Comparison of ENCODE assay signal across 1 cellular context in the genomic region with DNA sequence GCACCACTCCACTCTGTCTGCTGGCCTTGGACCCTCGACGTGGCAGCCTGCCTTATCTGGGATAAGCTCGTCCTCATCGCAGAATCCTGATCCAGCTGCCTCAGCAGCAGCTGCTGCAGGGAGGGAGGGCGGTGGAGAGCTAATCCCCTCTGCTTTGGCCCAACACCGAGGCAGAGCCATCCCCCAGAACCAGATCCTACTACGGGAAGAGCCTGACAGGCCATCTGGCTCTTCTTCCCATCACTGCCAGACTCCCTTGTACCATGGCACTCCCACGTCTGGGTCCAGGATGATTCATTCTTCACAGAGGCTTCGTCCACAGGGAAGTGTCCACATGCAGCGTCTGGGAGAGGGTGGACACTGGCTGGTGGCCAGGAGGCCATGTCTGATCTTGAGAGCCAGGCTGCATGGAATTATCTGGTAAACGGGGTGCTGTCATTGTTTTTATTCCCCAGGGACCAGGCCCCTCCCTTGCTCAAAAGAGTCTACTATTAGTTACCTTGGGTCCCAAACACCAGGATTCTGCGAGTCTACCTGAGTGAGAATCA.
TF ChIP-seq lines count a peak whose summit lies in the region.

No MANE protein-coding gene starts in this region.

TF ChIP-seq in SK-N-SH, 30 proteins besides CTCF, POLR2A, EP300 and RAD21 (continued from another document):
- TF ChIP-seq, protein P1, sequence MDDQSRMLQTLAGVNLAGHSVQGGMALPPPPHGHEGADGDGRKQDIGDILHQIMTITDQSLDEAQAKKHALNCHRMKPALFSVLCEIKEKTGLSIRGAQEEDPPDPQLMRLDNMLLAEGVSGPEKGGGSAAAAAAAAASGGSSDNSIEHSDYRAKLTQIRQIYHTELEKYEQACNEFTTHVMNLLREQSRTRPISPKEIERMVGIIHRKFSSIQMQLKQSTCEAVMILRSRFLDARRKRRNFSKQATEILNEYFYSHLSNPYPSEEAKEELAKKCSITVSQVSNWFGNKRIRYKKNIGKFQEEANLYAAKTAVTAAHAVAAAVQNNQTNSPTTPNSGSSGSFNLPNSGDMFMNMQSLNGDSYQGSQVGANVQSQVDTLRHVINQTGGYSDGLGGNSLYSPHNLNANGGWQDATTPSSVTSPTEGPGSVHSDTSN (IDR thresholded peaks at IDR 0.05), result peak; percentile 65
- peak; percentile 66; the same call in 1 of the 2 replicates for TF ChIP-seq POLR2AphosphoS5 (IDR thresholded peaks at IDR 0.05; ENCODE audit: low read depth, low read length)
- peak; percentile 64 for TF ChIP-seq MXI1 (IDR thresholded peaks at IDR 0.05; ENCODE audit: low read depth, low read length)
- TF ChIP-seq CHD2 (IDR thresholded peaks at IDR 0.05; ENCODE audit: low read length, partially characterized antibody), result peak; percentile 26
- peak; percentile 82; the same call in 1 of the 2 replicates for TF ChIP-seq FOSL2 (IDR thresholded peaks at IDR 0.05; ENCODE audit: borderline replicate concordance, low read depth)
- TF ChIP-seq, protein P2, sequence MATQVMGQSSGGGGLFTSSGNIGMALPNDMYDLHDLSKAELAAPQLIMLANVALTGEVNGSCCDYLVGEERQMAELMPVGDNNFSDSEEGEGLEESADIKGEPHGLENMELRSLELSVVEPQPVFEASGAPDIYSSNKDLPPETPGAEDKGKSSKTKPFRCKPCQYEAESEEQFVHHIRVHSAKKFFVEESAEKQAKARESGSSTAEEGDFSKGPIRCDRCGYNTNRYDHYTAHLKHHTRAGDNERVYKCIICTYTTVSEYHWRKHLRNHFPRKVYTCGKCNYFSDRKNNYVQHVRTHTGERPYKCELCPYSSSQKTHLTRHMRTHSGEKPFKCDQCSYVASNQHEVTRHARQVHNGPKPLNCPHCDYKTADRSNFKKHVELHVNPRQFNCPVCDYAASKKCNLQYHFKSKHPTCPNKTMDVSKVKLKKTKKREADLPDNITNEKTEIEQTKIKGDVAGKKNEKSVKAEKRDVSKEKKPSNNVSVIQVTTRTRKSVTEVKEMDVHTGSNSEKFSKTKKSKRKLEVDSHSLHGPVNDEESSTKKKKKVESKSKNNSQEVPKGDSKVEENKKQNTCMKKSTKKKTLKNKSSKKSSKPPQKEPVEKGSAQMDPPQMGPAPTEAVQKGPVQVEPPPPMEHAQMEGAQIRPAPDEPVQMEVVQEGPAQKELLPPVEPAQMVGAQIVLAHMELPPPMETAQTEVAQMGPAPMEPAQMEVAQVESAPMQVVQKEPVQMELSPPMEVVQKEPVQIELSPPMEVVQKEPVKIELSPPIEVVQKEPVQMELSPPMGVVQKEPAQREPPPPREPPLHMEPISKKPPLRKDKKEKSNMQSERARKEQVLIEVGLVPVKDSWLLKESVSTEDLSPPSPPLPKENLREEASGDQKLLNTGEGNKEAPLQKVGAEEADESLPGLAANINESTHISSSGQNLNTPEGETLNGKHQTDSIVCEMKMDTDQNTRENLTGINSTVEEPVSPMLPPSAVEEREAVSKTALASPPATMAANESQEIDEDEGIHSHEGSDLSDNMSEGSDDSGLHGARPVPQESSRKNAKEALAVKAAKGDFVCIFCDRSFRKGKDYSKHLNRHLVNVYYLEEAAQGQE (IDR thresholded peaks at IDR 0.05; ENCODE audit: low read depth, low read length), result 0 out of 2 replicates have a peak, but pooled peaks have one; percentile 13
- TF ChIP-seq, protein P3, sequence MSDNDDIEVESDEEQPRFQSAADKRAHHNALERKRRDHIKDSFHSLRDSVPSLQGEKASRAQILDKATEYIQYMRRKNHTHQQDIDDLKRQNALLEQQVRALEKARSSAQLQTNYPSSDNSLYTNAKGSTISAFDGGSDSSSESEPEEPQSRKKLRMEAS (IDR thresholded peaks at IDR 0.05; ENCODE audit: low read depth), result peak; percentile 99
- TF ChIP-seq, protein P4, sequence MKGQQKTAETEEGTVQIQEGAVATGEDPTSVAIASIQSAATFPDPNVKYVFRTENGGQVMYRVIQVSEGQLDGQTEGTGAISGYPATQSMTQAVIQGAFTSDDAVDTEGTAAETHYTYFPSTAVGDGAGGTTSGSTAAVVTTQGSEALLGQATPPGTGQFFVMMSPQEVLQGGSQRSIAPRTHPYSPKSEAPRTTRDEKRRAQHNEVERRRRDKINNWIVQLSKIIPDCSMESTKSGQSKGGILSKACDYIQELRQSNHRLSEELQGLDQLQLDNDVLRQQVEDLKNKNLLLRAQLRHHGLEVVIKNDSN (IDR thresholded peaks at IDR 0.05; ENCODE audit: borderline replicate concordance, low read depth), result no peak
- TF ChIP-seq EZH2phosphoT487 (IDR thresholded peaks at IDR 0.05; ENCODE audit: borderline replicate concordance, low read depth), result no peak
- peak; percentile 92 for TF ChIP-seq GATA2 (CRISPR knock-in tag; IDR thresholded peaks at IDR 0.05)
